ENCODE assay signal across 8 cellular contexts in the genomic region with DNA sequence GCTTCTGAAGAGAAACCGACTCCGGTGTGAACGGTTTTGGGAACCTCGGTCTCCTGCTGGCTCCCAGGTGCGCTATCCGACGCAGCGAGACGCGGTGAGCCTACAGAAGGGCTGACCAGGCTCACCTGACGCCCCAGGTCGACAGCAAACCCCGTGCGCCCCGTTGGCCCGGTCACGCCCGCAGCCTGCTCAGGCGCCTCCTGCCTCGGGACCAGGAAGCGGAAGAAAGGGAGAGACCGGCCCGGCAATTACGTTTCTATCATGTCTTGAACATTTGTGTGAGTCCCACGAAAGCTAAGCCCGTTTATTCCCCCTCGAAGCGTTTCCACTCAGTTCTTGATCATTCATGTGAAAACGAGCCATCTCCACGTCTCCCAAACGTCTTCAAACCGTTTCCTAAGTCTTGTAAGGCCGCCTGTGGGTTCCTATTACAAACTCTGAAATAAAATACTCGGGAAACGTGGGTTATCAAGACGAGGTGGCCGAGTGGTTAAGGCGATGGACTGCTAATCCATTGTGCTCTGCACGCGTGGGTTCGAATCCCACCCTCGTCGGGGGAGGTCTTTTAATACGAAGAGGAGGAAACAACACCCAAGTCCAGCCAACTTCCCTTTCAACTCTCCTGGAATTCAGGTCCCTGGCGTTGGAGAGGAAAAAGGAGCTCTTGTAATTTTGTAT.
DNase-seq lines count a peak whose midpoint lies in the region; ATAC-seq, FAIRE-seq and TF ChIP-seq lines count a peak whose summit lies in the region.

No MANE protein-coding gene starts in this region.

- ATAC-seq in pancreas (peak; percentile 91 to 96 (median 94)), GM21367 (IDR thresholded peaks at IDR 0.05; ENCODE audit: unreplicated experiment) (no peak)

- WGBS in pancreas, 2 donors, result 1% methylated on average over 45 of the region's 45 CpGs

- no peaks in the 10 kb centered on the region for H3K9me3 ChIP-seq in pancreas

- H3K27ac ChIP-seq in pancreas, result no peak overlapping the region

- intact Hi-C loops in pancreas (cut with DNase I), result no loop called here

- DNase-seq in AG08395 (ENCODE audit: low spot score) (peak; percentile 40), H7 (peak; percentile 68), fibroblast of the aortic adventitia (ENCODE audit: low read depth) (peak; percentile 72), pancreas (peak; percentile 49 to 83 (median 61)), glomerular visceral epithelial cell (ENCODE audit: extremely low spot score) (no peak), NCI-H1105 treated with DMSO at 0.1 percent for 48 hours (lab: John Stamatoyannopoulos, UW) (no peak)
- DNase-seq in activated CD8-positive, alpha-beta memory T cell treated with anti-CD3 and anti-CD28 coated beads, Interleukin-2, amount 50 U/mL, for 24 hours (ENCODE audit: extremely low read depth), result peak; percentile 39

- H3K4me3 ChIP-seq in H7 (ENCODE audit: insufficient read depth, low read depth, low read length) (peak overlapping the region; percentile 71), fibroblast of the aortic adventitia (ENCODE audit: low read depth, low read length) (peak overlapping the region; percentile 60), pancreas (peak overlapping the region in 3 of 4 donors; percentile 21 to 44 (median 31))

- no peaks in the 10 kb centered on the region for H3K4me1 ChIP-seq in pancreas

- H3K27me3 ChIP-seq in H7 (ENCODE audit: control insufficient read depth, insufficient read depth, low read length) (peaks cover 8% of the 10 kb centered on the region), pancreas (peaks cover 0 to 11% (median 0%) of the 10 kb centered on the region in 4 donors)

- H3K36me3 ChIP-seq in H7 (replicated peaks; ENCODE audit: control insufficient read depth, insufficient read depth, low read length) (no peaks in the 10 kb centered on the region), pancreas (no peaks in the 10 kb centered on the region)

- TF ChIP-seq CTCF in fibroblast of the aortic adventitia (IDR thresholded peaks at IDR 0.05; ENCODE audit: insufficient read depth, low read length) (no peak), pancreas (IDR thresholded peaks at IDR 0.05) (no peak)

- FAIRE-seq in pancreas (lab: Jason Lieb, UNC), result no peak

Comparison
In these comparisons a context has a peak if more than half of its experiments do, and no peak if none do; other contexts are left out.
1. DNase-seq: peak in AG08395 (single experiment), H7 (single experiment), activated CD8-positive, alpha-beta memory T cell treated with anti-CD3 and anti-CD28 coated beads, Interleukin-2, amount 50 U/mL, for 24 hours (single experiment), fibroblast of the aortic adventitia (single experiment) and pancreas (6 of 6); none in glomerular visceral epithelial cell (single experiment) and NCI-H1105 treated with DMSO at 0.1 percent for 48 hours (single experiment).
2. Peak in every context shown above with its lines, with median percentiles within 50 percentile points of each other: H3K4me3 ChIP-seq.